23 cellular contexts compared by ENCODE assay signal in the genomic region with DNA sequence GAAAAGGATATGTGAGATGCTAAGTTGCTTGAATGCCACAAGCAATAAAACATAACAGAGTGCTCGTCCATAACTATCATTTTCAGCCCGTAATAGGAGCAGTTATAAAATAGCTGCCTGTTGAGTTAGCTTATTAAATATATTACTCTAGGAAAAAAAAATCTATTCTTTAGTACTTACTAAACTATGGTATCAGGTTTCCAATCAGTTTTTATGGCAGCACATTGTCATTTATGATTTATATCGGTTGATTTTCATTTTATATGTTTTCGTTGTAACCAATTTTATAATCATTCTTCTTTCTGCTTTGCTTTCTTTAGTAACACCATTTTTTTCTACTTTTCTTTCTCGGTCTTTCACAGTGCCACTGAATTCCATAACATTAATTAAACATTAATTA. TPM values are rescaled to one million over a fixed set of nuclear protein-coding genes. Genes with fewer than 3 reads are reported as not detected.
"Had no signal": no experiment of that assay in that cellular context is flagged by ENCODE, and none has a peak within 500 bp of the region (broad histone marks: within the 10 kb centered on the region; RNA-seq: fewer than 3 reads in every experiment).

No MANE protein-coding gene starts in this region.

- H3K4me3 ChIP-seq: heart right ventricle, hepatocyte, left ventricle myocardium inferior, lung, neural progenitor cell, right atrium auricular region, right lobe of liver, skin epidermis, spleen, testis, thyroid gland, transverse colon, upper lobe of left lung, vagina had no signal

- H2AFZ ChIP-seq: hepatocyte, neural progenitor cell, parathyroid adenoma had no signal

- H3K4me2 ChIP-seq: hepatocyte, neural progenitor cell had no signal

- H3K27me3 ChIP-seq: heart right ventricle, hepatocyte, neural progenitor cell, neutrophil, right atrium auricular region, right lobe of liver, spleen, testis, thyroid gland, transverse colon, upper lobe of left lung, vagina had no signal

- H3K9ac ChIP-seq: neural progenitor cell, parathyroid adenoma had no signal

- H3K9me3 ChIP-seq: heart right ventricle, left ventricle myocardium inferior, neutrophil, right atrium auricular region, right lobe of liver, spleen, testis, thyroid gland, transverse colon, upper lobe of left lung, vagina had no signal

- H3K79me2 ChIP-seq: hepatocyte, parathyroid adenoma had no signal

- H3K4me1 ChIP-seq: parathyroid adenoma, right atrium auricular region, right lobe of liver, spleen, testis, thyroid gland, transverse colon, upper lobe of left lung, vagina had no signal

- H3K36me3 ChIP-seq: neural progenitor cell, neutrophil, right lobe of liver had no signal

- H3K27ac ChIP-seq: heart right ventricle, hepatocyte, left ventricle myocardium inferior, neural progenitor cell, neutrophil, parathyroid adenoma, right atrium auricular region, right lobe of liver, skin epidermis, spleen, testis, transverse colon, vagina had no signal

- DNase-seq: heart right ventricle; left ventricle myocardium inferior; naive thymus-derived CD8-positive, alpha-beta T cell; occipital lobe; right lobe of liver; spleen; stimulated activated CD4-positive, alpha-beta T cell treated with anti-CD3 and anti-CD28 coated beads, Interleukin-2, amount 100 ng/mL, for 48 hours; stimulated activated CD4-positive, alpha-beta T cell treated with anti-CD3 and anti-CD28 coated beads, Interleukin-4, amount 100 ng/mL, for 4 hours; stimulated activated CD8-positive, alpha-beta memory T cell treated with anti-CD3 and anti-CD28 coated beads, Interleukin-4, amount 100 ng/mL, for 48 hours; stimulated activated naive CD4-positive, alpha-beta T cell treated with Interleukin-2 at 50 U/mL for 16 hours; stimulated activated naive CD8-positive, alpha-beta T cell treated with anti-CD3 and anti-CD28 coated beads, Interleukin-15, amount 100 ng/mL, for 72 hours; testis; thyroid gland; transverse colon; upper lobe of left lung had no signal

RNA-seq across cellular contexts. Expression of a gene that starts 51.9 kb away (rescaled TPM):
- total RNA-seq: naive thymus-derived CD8-positive, alpha-beta T cell had no signal
- polyA plus RNA-seq: naive thymus-derived CD8-positive, alpha-beta T cell had no signal
